In genomic region chr18:55780591-55781071, GRCh38 we compare ENCODE assay signal across 8 cellular contexts.
DNase-seq lines count a peak whose midpoint lies in the region; ATAC-seq, FAIRE-seq and TF ChIP-seq lines count a peak whose summit lies in the region.

No MANE protein-coding gene starts in this region.

- intact Hi-C loops in PC-3 (cut with micrococcal nuclease): loop anchor here (1.0 to 5.0 kb wide), 7 partner anchors 192 to 797 kb away; partner anchors contain the start of gene TCF4
- intact Hi-C loops in pancreas (cut with DNase I): no loop called here
- intact Hi-C loops in Caco-2 (cut with micrococcal nuclease; ENCODE audit: unreplicated experiment): loop anchor here (1.0 to 5.0 kb wide), 2 partner anchors 203 to 365 kb away; no protein-coding TSS in a partner anchor

- H2AFZ ChIP-seq in PC-3 (ENCODE audit: low read length): peak overlapping the region; percentile 74; the same call in 1 of the 2 replicates

- no peaks in the 10 kb centered on the region for H3K9me2 ChIP-seq in PC-3 (replicated peaks; ENCODE audit: low read length)

- H3K4me2 ChIP-seq in PC-3 (ENCODE audit: low read length): peak overlapping the region; percentile 69

- H3K27me3 ChIP-seq in PC-3 (ENCODE audit: low read length) (no peaks in the 10 kb centered on the region), pancreas (peaks cover 0 to 10% (median 2%) of the 10 kb centered on the region in 4 donors), Caco-2 (replicated peaks; ENCODE audit: control insufficient read depth, insufficient read depth, low read length) (no peaks in the 10 kb centered on the region)

- H3K36me3 ChIP-seq in PC-3 (ENCODE audit: low read depth, low read length) (no peaks in the 10 kb centered on the region), pancreas (no peaks in the 10 kb centered on the region), Caco-2 (ENCODE audit: control insufficient read depth, insufficient read depth, low read length) (no peaks in the 10 kb centered on the region)

- no peaks in the 10 kb centered on the region for H3K4me1 Mint-ChIP-seq in Caco-2 (ENCODE audit: low read depth, unreplicated experiment)

- no peaks in the 10 kb centered on the region for H4K20me1 ChIP-seq in PC-3 (ENCODE audit: low read length)

- peak; percentile 17 for DNase-seq in CD1c-positive myeloid dendritic cell (ENCODE audit: extremely low spot score)
- no peak for DNase-seq in PC-3
- peak; percentile 38 for DNase-seq in fibroblast of the aortic adventitia (ENCODE audit: low read depth)
- DNase-seq in pancreas: no peak
- DNase-seq in HPDE6-E6E7 (ENCODE audit: extremely low spot score): no peak
- no peak for DNase-seq in Caco-2

- FAIRE-seq in pancreas (lab: Jason Lieb, UNC): no peak

- H3K36me3 Mint-ChIP-seq in Caco-2 (ENCODE audit: insufficient read depth, unreplicated experiment): peaks cover 9% of the 10 kb centered on the region

- WGBS in pancreas, 2 donors: 44 to 46% methylated on average over 8 of the region's 8 CpGs

- no peak overlapping the region for H3K27ac Mint-ChIP-seq in Caco-2 (ENCODE audit: unreplicated experiment)

- POLR2A ChIA-PET in PC-3 (lab: Charles Lee; ENCODE audit: unreplicated experiment): no interaction called here
- POLR2A ChIA-PET in Caco-2 (lab: Charles Lee): no interaction called here

- H3K9ac ChIP-seq in PC-3 (ENCODE audit: low read length): no peak overlapping the region

- no peak overlapping the region for H3K27ac ChIP-seq in PC-3 (ENCODE audit: low read length)
- no peak overlapping the region for H3K27ac ChIP-seq in pancreas

- CTCF ChIA-PET in PC-3 (lab: Charles Lee) (interaction anchor here (1.0 kb wide), 1 partner anchor 520 kb away, joined by 9 read pairs; no protein-coding TSS in a partner anchor), Caco-2 (lab: Charles Lee) (no interaction called here)

- no peak for ATAC-seq in PC-3
- peak in 2 of 4 donors; percentile 19 to 27 for ATAC-seq in pancreas
- ATAC-seq in GM19397 (IDR thresholded peaks at IDR 0.05; ENCODE audit: unreplicated experiment): no peak
- ATAC-seq in HG03521 (IDR thresholded peaks at IDR 0.05; ENCODE audit: unreplicated experiment): no peak

- no peaks in the 10 kb centered on the region for H3K27me3 Mint-ChIP-seq in Caco-2 (ENCODE audit: insufficient read depth, unreplicated experiment)

- no peaks in the 10 kb centered on the region for H3K79me2 ChIP-seq in PC-3 (ENCODE audit: low read length)

- no peaks in the 10 kb centered on the region for H3K9me3 Mint-ChIP-seq in Caco-2 (ENCODE audit: unreplicated experiment)

- no TSS peak for BruUV-seq in PC-3 (replicated peaks; lab: Mats Ljungman, UMichigan)
- BruUV-seq in Caco-2 (replicated peaks; lab: Mats Ljungman, UMichigan): no TSS peak

- H3K4me3 Mint-ChIP-seq in Caco-2 (ENCODE audit: unreplicated experiment): no peak overlapping the region

- H3F3A ChIP-seq in PC-3 (ENCODE audit: low read length, unreplicated experiment): no peaks in the 10 kb centered on the region

- TF ChIP-seq CTCF in PC-3 (conservative IDR thresholded peaks at IDR 0.05; ENCODE audit: low read depth, low read length) (no peak), fibroblast of the aortic adventitia (IDR thresholded peaks at IDR 0.05; ENCODE audit: insufficient read depth, low read length) (no peak), pancreas (IDR thresholded peaks at IDR 0.05) (no peak), Caco-2 (IDR thresholded peaks at IDR 0.05; ENCODE audit: insufficient read depth in 1 of 2, low read depth in 1 of 2, low read length in 1 of 2, severe bottlenecking in 1 of 2, unreplicated experiment in 1 of 2) (no peak)

- H3K4me3 ChIP-seq in PC-3 (ENCODE audit: low read length): peak overlapping the region; percentile 55
- peak overlapping the region; percentile 68 for H3K4me3 ChIP-seq in fibroblast of the aortic adventitia (ENCODE audit: low read depth, low read length)
- H3K4me3 ChIP-seq in pancreas: peak overlapping the region in 3 of 4 donors; percentile 16 to 53 (median 36)
- no peak overlapping the region for H3K4me3 ChIP-seq in Caco-2 (ENCODE audit: low read depth, low read length)

- peaks cover 9% of the 10 kb centered on the region; the same call in 1 of the 2 replicates for H3K4me1 ChIP-seq in PC-3 (ENCODE audit: insufficient read depth, low read length)
- peaks cover 0 to 4% (median 0%) of the 10 kb centered on the region in 3 donors for H3K4me1 ChIP-seq in pancreas
- H3K4me1 ChIP-seq in Caco-2: no peaks in the 10 kb centered on the region

- no peaks in the 10 kb centered on the region for H3K9me3 ChIP-seq in PC-3 (ENCODE audit: low read length)
- no peaks in the 10 kb centered on the region for H3K9me3 ChIP-seq in pancreas
- no peaks in the 10 kb centered on the region for H3K9me3 ChIP-seq in Caco-2

Comparison
In these comparisons a context has a peak if more than half of its experiments do, and no peak if none do; other contexts are left out.
1. DNase-seq: peak in CD1c-positive myeloid dendritic cell (single experiment) and fibroblast of the aortic adventitia (single experiment); none in PC-3 (single experiment), pancreas (0 of 6), HPDE6-E6E7 (single experiment) and Caco-2 (0 of 2).
2. intact Hi-C loops: an anchor here in PC-3 (1.0 to 5.0 kb wide) and Caco-2 (1.0 to 5.0 kb wide); none called in pancreas.